14 cellular contexts compared by ENCODE assay signal in genomic region chr18:63676927-63677326, GRCh38. TPM values are rescaled to one million over a fixed set of nuclear protein-coding genes. Genes with fewer than 3 reads are reported as not detected.
DNase-seq lines count a peak whose midpoint lies in the region; ATAC-seq, FAIRE-seq and TF ChIP-seq lines count a peak whose summit lies in the region.
"Had no signal": no experiment of that assay in that cellular context is flagged by ENCODE, and none has a peak within 500 bp of the region (broad histone marks: within the 10 kb centered on the region; RNA-seq: fewer than 3 reads in every experiment).

No MANE protein-coding gene starts in this region.

- in situ Hi-C loops in IMR-90 (cut with MboI; ENCODE audit: low sequenced_read_pairs) (no loop called here), K562 (cut with MboI) (no loop called here)

- TF ChIP-seq CTCF in 22Rv1 (IDR thresholded peaks at IDR 0.05), result peak; percentile 46
- peak; percentile 31 for TF ChIP-seq CTCF in C4-2B (conservative IDR thresholded peaks at IDR 0.05)
- no peak for TF ChIP-seq CTCF in IMR-90 (conservative IDR thresholded peaks at IDR 0.05; ENCODE audit: low read depth, low read length)
- TF ChIP-seq CTCF in K562 (IDR thresholded peaks at IDR 0.05 in 2 of 3, conservative IDR thresholded peaks at IDR 0.05 in 1 of 3; ENCODE audit: insufficient read depth in 2 of 3, low read depth in 1 of 3, low read length in 3 of 3), result no peak

- H3K36me3 ChIP-seq in IMR-90 (ENCODE audit: control insufficient read depth, insufficient read depth, low read length) (no peaks in the 10 kb centered on the region), K562 (ENCODE audit: control insufficient read depth, insufficient read depth, low read length) (no peaks in the 10 kb centered on the region)

- no TSS peak for BruUV-seq in IMR-90 (replicated peaks; lab: Mats Ljungman, UMichigan)
- BruUV-seq in K562 (replicated peaks; lab: Mats Ljungman, UMichigan), result no TSS peak

- ATAC-seq in IMR-90 (ENCODE audit: low read depth), result no peak
- ATAC-seq in K562, result no peak
- ATAC-seq in HG03108 (IDR thresholded peaks at IDR 0.05; ENCODE audit: unreplicated experiment), result no peak

- H3K4me1 ChIP-seq in IMR-90 (ENCODE audit: control insufficient read depth, insufficient read depth, low read length) (no peaks in the 10 kb centered on the region), K562 (replicated peaks in 1 of 2; ENCODE audit: control insufficient read depth in 2 of 2, insufficient read depth in 2 of 2, low read length in 2 of 2) (no peaks in the 10 kb centered on the region)

- no peak overlapping the region for H4K5ac ChIP-seq in IMR-90 (ENCODE audit: low read depth, low read length)

- intact Hi-C loops in IMR-90 (cut with micrococcal nuclease) (no loop called here), K562 (cut with micrococcal nuclease) (no loop called here)

- no peak overlapping the region for H2AK9ac ChIP-seq in IMR-90 (replicated peaks; ENCODE audit: low read depth, low read length, poor library complexity)

- no peak overlapping the region for H3K14ac ChIP-seq in IMR-90 (replicated peaks; ENCODE audit: low read depth, low read length)

- H3K4me2 ChIP-seq in IMR-90 (ENCODE audit: low read depth, low read length), result no peak overlapping the region
- H3K4me2 ChIP-seq in K562 (ENCODE audit: insufficient read depth, low read length), result no peak overlapping the region
- H3K4me2 ChIP-seq: SK-N-SH had no signal

- no CpG with 5 or more reads among the region's 1 CpG for WGBS in IMR-90 (ENCODE audit: extremely low coverage in 2 of 2, insufficient read length in 1 of 2), 2 experiments
- 17% methylated on average over 1 of the region's 1 CpG for WGBS in K562 (ENCODE audit: insufficient coverage, low coverage, missing lambda C conversion rate)

- H3K27ac ChIP-seq in 22Rv1 (no peak overlapping the region), C4-2B (no peak overlapping the region), IMR-90 (ENCODE audit: insufficient read depth, low read length) (no peak overlapping the region), K562 (ENCODE audit: extremely low read depth, low read depth, low read length) (no peak overlapping the region)

- no peaks in the 10 kb centered on the region for H3K79me1 ChIP-seq in IMR-90 (ENCODE audit: low read depth in 1 of 2, low read length in 2 of 2)

- H3K9me1 ChIP-seq in IMR-90 (ENCODE audit: insufficient read depth, low read length) (no peaks in the 10 kb centered on the region), K562 (ENCODE audit: control insufficient read depth, insufficient read depth, low read length) (no peaks in the 10 kb centered on the region)

- no peak overlapping the region for H2BK20ac ChIP-seq in IMR-90 (ENCODE audit: low read depth, low read length)

- H3K79me2 ChIP-seq in K562 (ENCODE audit: control insufficient read depth, insufficient read depth, low read length), result no peaks in the 10 kb centered on the region

- TF ChIP-seq POLR2A in IMR-90 (IDR thresholded peaks at IDR 0.05; ENCODE audit: low read depth, low read length) (no peak), K562 (conservative IDR thresholded peaks at IDR 0.05) (no peak)

- no peak overlapping the region for H4K91ac ChIP-seq in IMR-90 (ENCODE audit: insufficient read depth, low read depth, low read length)

- POLR2A ChIA-PET in IMR-90 (lab: Charles Lee; ENCODE audit: unreplicated experiment), result no interaction called here
- POLR2A ChIA-PET in K562 (lab: Yijun Ruan, JAX), result no interaction called here

- no peak overlapping the region for H2AK5ac ChIP-seq in IMR-90 (ENCODE audit: low read depth, low read length)

- H2BK15ac ChIP-seq in IMR-90 (ENCODE audit: low read depth, low read length), result no peak overlapping the region

- H3K9me3 ChIP-seq in IMR-90 (ENCODE audit: control insufficient read depth, insufficient read depth, low read length), result no peaks in the 10 kb centered on the region
- H3K9me3 ChIP-seq in K562 (replicated peaks; ENCODE audit: control insufficient read depth, insufficient read depth, low read depth, low read length), result no peaks in the 10 kb centered on the region
- H3K9me3 ChIP-seq: SK-N-SH had no signal

- FAIRE-seq in K562 (lab: Jason Lieb, UNC), result no peak
- FAIRE-seq: HTR-8/SVneo had no signal

- H4K20me1 ChIP-seq in IMR-90 (ENCODE audit: insufficient read depth, low read length) (no peaks in the 10 kb centered on the region), K562 (replicated peaks; ENCODE audit: control insufficient read depth, insufficient read depth, low read length) (no peaks in the 10 kb centered on the region)

- no peak overlapping the region for H2BK120ac ChIP-seq in IMR-90 (ENCODE audit: low read depth, low read length)

- DNase-seq in IMR-90 (no peak), K562 (ENCODE audit: extremely low read depth in 1 of 4, low spot score in 3 of 4) (no peak), DMS79 treated with DMSO at 0.1 percent for 48 hours (lab: John Stamatoyannopoulos, UW) (no peak)
- no peak for DNase-seq in NK-92 treated with Interleukin-12 subunit alpha and Interleukin-12 subunit beta, amount 100 ng/mL, for 24 hours (lab: John Stamatoyannopoulos, UW)
- DNase-seq: CD4-positive, CD25-positive, alpha-beta regulatory T cell; NCI-H187; NCI-H2107; SK-N-SH had no signal

- H3K56ac ChIP-seq in IMR-90 (ENCODE audit: extremely low read depth, insufficient read depth, low read length), result no peak overlapping the region

- H3K27me3 ChIP-seq in IMR-90 (ENCODE audit: control insufficient read depth, insufficient read depth, low read length) (no peaks in the 10 kb centered on the region; the same call in 1 of the 2 replicates), K562 (ENCODE audit: control insufficient read depth in 2 of 2, insufficient read depth in 2 of 2, low read length in 2 of 2) (no peaks in the 10 kb centered on the region)

- H3K4me3 ChIP-seq in IMR-90 (ENCODE audit: insufficient read depth, low read depth, low read length), result no peak overlapping the region
- H3K4me3 ChIP-seq in K562, result no peak overlapping the region

- CTCF ChIA-PET in IMR-90 (lab: Yijun Ruan, JAX) (no interaction called here), K562 (lab: Yijun Ruan, JAX; ENCODE audit: low intra/inter-chr PET ratio) (no interaction called here)

- H3K23ac ChIP-seq in IMR-90 (ENCODE audit: low read depth, low read length), result no peak overlapping the region

- H2AFZ ChIP-seq in IMR-90 (replicated peaks; ENCODE audit: low read length, poor library complexity), result no peak overlapping the region
- H2AFZ ChIP-seq in K562 (ENCODE audit: low read depth, low read length), result no peak overlapping the region

- H3K9ac ChIP-seq in IMR-90 (ENCODE audit: low read depth, low read length) (no peak overlapping the region), K562 (ENCODE audit: insufficient read depth in 1 of 2, low read depth in 2 of 2, low read length in 2 of 2) (no peak overlapping the region)
- H3K9ac ChIP-seq: SK-N-SH had no signal

- dilution Hi-C loops in IMR-90 (cut with HindIII; ENCODE audit: low sequenced_read_pairs, unreplicated experiment), result no loop called here

- no peak overlapping the region for H3K18ac ChIP-seq in IMR-90 (ENCODE audit: low read depth, low read length)

- TF ChIP-seq RAD21 in IMR-90 (IDR thresholded peaks at IDR 0.05; ENCODE audit: low read length) (no peak), K562 (CRISPR knock-in tag; conservative IDR thresholded peaks at IDR 0.05 in 1 of 2, IDR thresholded peaks at IDR 0.05 in 1 of 2) (no peak)

- no peak overlapping the region for H4K8ac ChIP-seq in IMR-90 (ENCODE audit: low read depth in 2 of 2, low read length in 2 of 2)

- no peak for TF ChIP-seq EP300 in K562 (IDR thresholded peaks at IDR 0.05; ENCODE audit: low read length)

- no peak overlapping the region for H3K4ac ChIP-seq in IMR-90 (ENCODE audit: low read depth, low read length)

- no peak overlapping the region for H2BK5ac ChIP-seq in IMR-90 (ENCODE audit: low read depth, low read length, poor library complexity, severe bottlenecking)

RNA-seq across cellular contexts. Expression of gene SERPINB3, which starts 15.2 kb away (rescaled TPM):
- total RNA-seq in IMR-90 (2012; rRNA removed) (not detected in 2 replicates), K562 (2014; rRNA removed) (not detected in 2 replicates), K562 (2014; rRNA removed; fragmentation: Illumina TruSeq; extraction: Trizol) (not detected in 2 replicates), K562 (2015; rRNA removed; fragmentation: Illumina TruSeq; extraction: Trizol) (not detected in 2 replicates), K562 (2021) (not detected in 2 replicates)
- polyA plus RNA-seq in IMR-90 (2012; rRNA removed) (not detected in 2 replicates), K562 (2011; rRNA removed) (not detected in 2 replicates), K562 (2014; fragmentation: Illumina TruSeq; extraction: Trizol) (not detected in 2 replicates), K562 (2014; fragmentation: Nextera tagmentation; extraction: Ambion mirVana) (not detected), K562 (2014; rRNA removed) (not detected in 2 replicates)
- polyA plus RNA-seq in IMR-90 (2012; cell fraction: cytosol; rRNA removed), result not detected in 2 replicates
- not detected in 2 replicates for polyA plus RNA-seq in IMR-90 (2012; cell fraction: nucleus; rRNA removed; ENCODE audit: low replicate concordance)
- total RNA-seq in K562 (2011; cell fraction: chromatin; rRNA removed; ENCODE audit: low replicate concordance), result not detected in 2 replicates
- total RNA-seq in K562 (2011; cell fraction: nucleolus; rRNA removed), result not detected in 2 replicates
- not detected in 2 replicates for total RNA-seq in K562 (2011; cell fraction: nucleoplasm; rRNA removed)
- polyA plus RNA-seq in K562 (2011; cell fraction: cytosol; rRNA removed), result not detected in 2 replicates
- not detected in 2 replicates for polyA plus RNA-seq in K562 (2011; cell fraction: nucleus; rRNA removed)
- polyA plus RNA-seq in K562 (2012), result not detected in 2 replicates
- not detected in 2 replicates for polyA minus RNA-seq in K562 (2011; rRNA and poly(A)+ RNA removed)
- not detected in 2 replicates for polyA minus RNA-seq in K562 (2011; cell fraction: cytosol; rRNA and poly(A)+ RNA removed)
- not detected in 2 replicates for polyA minus RNA-seq in K562 (2011; cell fraction: nucleus; rRNA and poly(A)+ RNA removed)
- total RNA-seq: CD4-positive, CD25-positive, alpha-beta regulatory T cell; RPMI7951 had no signal
- polyA plus RNA-seq: CD4-positive, CD25-positive, alpha-beta regulatory T cell had no signal

RNA-seq across cellular contexts. Expression of gene SERPINB11, which starts 25.8 kb away (rescaled TPM):
- total RNA-seq in IMR-90 (2012; rRNA removed) (0.18 TPM in 1 of 2 replicates, not detected in the other), K562 (2014; rRNA removed) (not detected in 2 replicates), K562 (2014; rRNA removed; fragmentation: Illumina TruSeq; extraction: Trizol) (not detected in 2 replicates), K562 (2015; rRNA removed; fragmentation: Illumina TruSeq; extraction: Trizol) (not detected in 2 replicates), K562 (2021) (not detected in 2 replicates)
- polyA plus RNA-seq in IMR-90 (2012; rRNA removed) (0.12 TPM in 1 of 2 replicates, not detected in the other), K562 (2011; rRNA removed) (not detected in 2 replicates), K562 (2014; fragmentation: Illumina TruSeq; extraction: Trizol) (not detected in 2 replicates), K562 (2014; fragmentation: Nextera tagmentation; extraction: Ambion mirVana) (not detected), K562 (2014; rRNA removed) (not detected in 2 replicates)
- not detected in 2 replicates for polyA plus RNA-seq in IMR-90 (2012; cell fraction: cytosol; rRNA removed)
- polyA plus RNA-seq in IMR-90 (2012; cell fraction: nucleus; rRNA removed; ENCODE audit: low replicate concordance), result 0.05 TPM in 2 replicates
- total RNA-seq in K562 (2011; cell fraction: chromatin; rRNA removed; ENCODE audit: low replicate concordance), result not detected in 2 replicates
- total RNA-seq in K562 (2011; cell fraction: nucleolus; rRNA removed), result not detected in 2 replicates
- not detected in 2 replicates for total RNA-seq in K562 (2011; cell fraction: nucleoplasm; rRNA removed)
- polyA plus RNA-seq in K562 (2011; cell fraction: cytosol; rRNA removed), result not detected in 2 replicates
- polyA plus RNA-seq in K562 (2011; cell fraction: nucleus; rRNA removed), result not detected in 2 replicates
- polyA plus RNA-seq in K562 (2012), result not detected in 2 replicates
- polyA minus RNA-seq in K562 (2011; rRNA and poly(A)+ RNA removed), result not detected in 2 replicates
- not detected in 2 replicates for polyA minus RNA-seq in K562 (2011; cell fraction: cytosol; rRNA and poly(A)+ RNA removed)
- not detected in 2 replicates for polyA minus RNA-seq in K562 (2011; cell fraction: nucleus; rRNA and poly(A)+ RNA removed)
- total RNA-seq: CD4-positive, CD25-positive, alpha-beta regulatory T cell; H1; RPMI7951 had no signal
- polyA plus RNA-seq: CD4-positive, CD25-positive, alpha-beta regulatory T cell; H1; SK-N-SH had no signal

RNA-seq across cellular contexts. Expression of gene SERPINB4, which starts 32.9 kb away (rescaled TPM):
- total RNA-seq in IMR-90 (2012; rRNA removed), result not detected in 2 replicates
- not detected in 2 replicates for polyA plus RNA-seq in IMR-90 (2012; rRNA removed)
- not detected in 2 replicates for polyA plus RNA-seq in IMR-90 (2012; cell fraction: cytosol; rRNA removed)
- not detected in 2 replicates for polyA plus RNA-seq in IMR-90 (2012; cell fraction: nucleus; rRNA removed; ENCODE audit: low replicate concordance)
- total RNA-seq in K562 (2011; cell fraction: chromatin; rRNA removed; ENCODE audit: low replicate concordance), result not detected in 2 replicates
- not detected in 2 replicates for total RNA-seq in K562 (2011; cell fraction: nucleolus; rRNA removed)
- total RNA-seq in K562 (2011; cell fraction: nucleoplasm; rRNA removed), result not detected in 2 replicates
- not detected in 2 replicates for total RNA-seq in K562 (2014; rRNA removed)
- total RNA-seq in K562 (2014; rRNA removed; fragmentation: Illumina TruSeq; extraction: Trizol), result not detected in 2 replicates
- not detected in 2 replicates for total RNA-seq in K562 (2015; rRNA removed; fragmentation: Illumina TruSeq; extraction: Trizol)
- total RNA-seq in K562 (2021), result not detected in 2 replicates
- not detected in 2 replicates for polyA plus RNA-seq in K562 (2011; rRNA removed)
- not detected in 2 replicates for polyA plus RNA-seq in K562 (2011; cell fraction: cytosol; rRNA removed)
- polyA plus RNA-seq in K562 (2011; cell fraction: nucleus; rRNA removed), result not detected in 2 replicates
- polyA plus RNA-seq in K562 (2012), result not detected in 2 replicates
- polyA plus RNA-seq in K562 (2014; fragmentation: Illumina TruSeq; extraction: Trizol), result not detected in 2 replicates
- not detected for polyA plus RNA-seq in K562 (2014; fragmentation: Nextera tagmentation; extraction: Ambion mirVana)
- polyA plus RNA-seq in K562 (2014; rRNA removed), result not detected in 2 replicates
- polyA minus RNA-seq in K562 (2011; rRNA and poly(A)+ RNA removed), result not detected in 2 replicates
- not detected in 2 replicates for polyA minus RNA-seq in K562 (2011; cell fraction: cytosol; rRNA and poly(A)+ RNA removed)
- not detected in 2 replicates for polyA minus RNA-seq in K562 (2011; cell fraction: nucleus; rRNA and poly(A)+ RNA removed)
- total RNA-seq: CD4-positive, CD25-positive, alpha-beta regulatory T cell; RPMI7951 had no signal
- polyA plus RNA-seq: CD4-positive, CD25-positive, alpha-beta regulatory T cell; SK-N-SH had no signal

Comparison
In these comparisons a context has a peak if more than half of its experiments do, and no peak if none do; other contexts are left out.
1. CTCF ChIP-seq: peak in 22Rv1 (single experiment) and C4-2B (single experiment); none in IMR-90 (single experiment) and K562 (0 of 3).